ENCODE assay signal across 27 cellular contexts in genomic region chr4:86432552-86433134, GRCh38.
A peak's percentile ranks its signal among the peaks of the same experiment; 100 is the strongest.
DNase-seq lines count a peak whose midpoint lies in the region; ATAC-seq, FAIRE-seq and TF ChIP-seq lines count a peak whose summit lies in the region.
"Had no signal": no experiment of that assay in that cellular context is flagged by ENCODE, and none has a peak within 500 bp of the region (broad histone marks: within the 10 kb centered on the region; RNA-seq: fewer than 3 reads in every experiment).

No MANE protein-coding gene starts in this region.

- peaks cover 20% of the 10 kb centered on the region for H3K4me1 Mint-ChIP-seq in GM23338
- H3K4me1 Mint-ChIP-seq: activated CD4-positive, alpha-beta T cell treated with anti-CD3 and anti-CD28 coated beads, Interleukin-2, amount 10 ng/mL, durations not matched to agents 7 days and 5 days; immature natural killer cell had no signal

- no peak overlapping the region for H3K4me3 ChIP-seq in GM23338
- H3K4me3 ChIP-seq: gastrocnemius medialis, hepatocyte, tibial artery had no signal

- no peaks in the 10 kb centered on the region for H3K36me3 Mint-ChIP-seq in GM23338 (ENCODE audit: low read depth)
- H3K36me3 Mint-ChIP-seq: brain, immature natural killer cell had no signal

- DNase-seq in DMS53 (lab: John Stamatoyannopoulos, UW): peak; percentile 9
- no peak for DNase-seq in DMS53 treated with DMSO at 0.1 percent for 48 hours (lab: John Stamatoyannopoulos, UW; ENCODE audit: unreplicated experiment)
- no peak for DNase-seq in GM23338 (ENCODE audit: low spot score)
- DNase-seq in NCI-H2171 (lab: John Stamatoyannopoulos, UW): peak; percentile 28
- DNase-seq in NCI-H1930 (lab: John Stamatoyannopoulos, UW): no peak
- DNase-seq in erythroblast (lab: John Stamatoyannopoulos, UW): no peak
- DNase-seq: 8988T; activated CD4-positive, alpha-beta T cell treated with anti-CD3 and anti-CD28 coated beads, Interleukin-2, amount 10 ng/mL, durations not matched to agents 7 days and 5 days; activated gamma-delta T cell treated with Interleukin-2 at 50 U/mL for 16 hours; activated T-cell treated with anti-CD3 and anti-CD28 coated beads, Interleukin-2, amount 50 U/mL, for 4 hours; cerebellar nuclear complex; gastrocnemius medialis; GDM1; immature natural killer cell; Kasumi-1; NCI-H510A treated with DMSO at 0.1 percent for 48 hours; occipital lobe; T1000; tibial artery had no signal

- H3K4me3 Mint-ChIP-seq in GM23338: no peak overlapping the region
- H3K4me3 Mint-ChIP-seq: activated CD4-positive, alpha-beta T cell treated with anti-CD3 and anti-CD28 coated beads, Interleukin-2, amount 10 ng/mL, durations not matched to agents 7 days and 5 days; activated T-cell treated with anti-CD3 and anti-CD28 coated beads, Interleukin-2, amount 50 U/mL, for 4 hours; brain; immature natural killer cell had no signal

- no peaks in the 10 kb centered on the region for H3K36me3 ChIP-seq in GM23338 (ENCODE audit: insufficient read depth)
- H3K36me3 ChIP-seq: gastrocnemius medialis, tibial artery had no signal

- no peaks in the 10 kb centered on the region for H3K79me2 ChIP-seq in GM23338 (replicated peaks; ENCODE audit: insufficient read depth)
- H3K79me2 ChIP-seq: hepatocyte had no signal

- peaks cover 14% of the 10 kb centered on the region for H3K9me2 ChIP-seq in GM23338 (ENCODE audit: insufficient read depth)

- H3K27ac ChIP-seq in GM23338 (ENCODE audit: low read depth): no peak overlapping the region
- H3K27ac ChIP-seq: gastrocnemius medialis, hepatocyte, HL-60, tibial artery had no signal

- H3K27me3 ChIP-seq in GM23338 (ENCODE audit: insufficient read depth): no peaks in the 10 kb centered on the region
- H3K27me3 ChIP-seq: gastrocnemius medialis, hepatocyte, tibial artery had no signal

- no peak for TF ChIP-seq POLR2A in erythroblast (IDR thresholded peaks at IDR 0.05; ENCODE audit: low read length)

- H3K4me1 ChIP-seq in GM23338 (ENCODE audit: insufficient read depth): peaks cover 8% of the 10 kb centered on the region
- H3K4me1 ChIP-seq: gastrocnemius medialis, tibial artery had no signal

- ATAC-seq in GM23338: peak; percentile 74
- ATAC-seq in GM21526 (IDR thresholded peaks at IDR 0.05; ENCODE audit: low FRiP score, unreplicated experiment): no peak
- ATAC-seq: activated T-cell treated with anti-CD3 and anti-CD28 coated beads, Interleukin-2, amount 50 U/mL, for 4 hours; gastrocnemius medialis; HepG2; left lobe of liver had no signal

- H3K27me3 Mint-ChIP-seq in GM23338 (ENCODE audit: insufficient read depth, low read depth, poor library complexity): peaks cover 4% of the 10 kb centered on the region
- H3K27me3 Mint-ChIP-seq: brain had no signal

- no peaks in the 10 kb centered on the region for H4K20me1 ChIP-seq in GM23338 (replicated peaks; ENCODE audit: insufficient read depth)

- H3K9me3 Mint-ChIP-seq in GM23338: no peaks in the 10 kb centered on the region
- H3K9me3 Mint-ChIP-seq: activated CD4-positive, alpha-beta T cell treated with anti-CD3 and anti-CD28 coated beads, Interleukin-2, amount 10 ng/mL, durations not matched to agents 7 days and 5 days; activated T-cell treated with anti-CD3 and anti-CD28 coated beads, Interleukin-2, amount 50 U/mL, for 4 hours; brain had no signal

- H2AFZ ChIP-seq in GM23338: peak overlapping the region; percentile 68; the same call in 1 of the 2 replicates
- H2AFZ ChIP-seq: hepatocyte had no signal

- FAIRE-seq in islet of Langerhans (lab: Jason Lieb, UNC): peak; percentile 58
- FAIRE-seq: endometrium, HepG2 had no signal

- TF ChIP-seq CTCF in GM23338 (conservative IDR thresholded peaks at IDR 0.05; ENCODE audit: low read depth in 2 of 2): no peak

- H3K4me2 ChIP-seq in GM23338: peak overlapping the region; percentile 11; the same call in 1 of the 2 replicates
- H3K4me2 ChIP-seq: hepatocyte had no signal

- H3K27ac Mint-ChIP-seq in GM23338: 0 out of 2 replicates have a peak overlapping the region, but pooled peaks have one; percentile 22
- H3K27ac Mint-ChIP-seq: activated CD4-positive, alpha-beta T cell treated with anti-CD3 and anti-CD28 coated beads, Interleukin-2, amount 10 ng/mL, durations not matched to agents 7 days and 5 days; brain; immature natural killer cell had no signal

- H3F3A ChIP-seq in GM23338 (replicated peaks; ENCODE audit: low read depth): no peaks in the 10 kb centered on the region

TF ChIP-seq in GM23338, 12 proteins besides CTCF, POLR2A, EP300 and RAD21:
- TF ChIP-seq ETS1 (IDR thresholded peaks at IDR 0.05) (no peak), ZNF462 (CRISPR knock-in tag; IDR thresholded peaks at IDR 0.05) (0 out of 2 replicates have a peak, but pooled peaks have one; percentile 24)
TF ChIP-seq in GM23338: peak in this region for 1.

Comparison
In these comparisons a context has a peak if more than half of its experiments do, and no peak if none do; other contexts are left out.
1. DNase-seq: peak in DMS53 (single experiment) and NCI-H2171 (single experiment); none in DMS53 treated with DMSO at 0.1 percent for 48 hours (single experiment), GM23338 (single experiment), NCI-H1930 (0 of 2) and erythroblast (0 of 2).